In genomic region chr1:198201956-198202784, GRCh38 we compare ENCODE assay signal across 9 cellular contexts. TPM values are rescaled to one million over a fixed set of nuclear protein-coding genes. Genes with fewer than 3 reads are reported as not detected.
DNase-seq lines count a peak whose midpoint lies in the region; ATAC-seq and TF ChIP-seq lines count a peak whose summit lies in the region.
"Had no signal": no experiment of that assay in that cellular context is flagged by ENCODE, and none has a peak within 500 bp of the region (broad histone marks: within the 10 kb centered on the region; RNA-seq: fewer than 3 reads in every experiment).

No MANE protein-coding gene starts in this region.

- H3K36me3 Mint-ChIP-seq in activated naive CD4-positive, alpha-beta T cell treated with anti-CD3 and anti-CD28 coated beads, Interleukin-2, amount 50 U/mL, for 24 hours = peaks cover 8% of the 10 kb centered on the region
- peaks cover 5% of the 10 kb centered on the region for H3K36me3 Mint-ChIP-seq in activated naive CD4-positive, alpha-beta T cell treated with anti-CD3 and anti-CD28 coated beads, Interleukin-2, amount 10 ng/mL, durations not matched to agents 7 days and 5 days
- H3K36me3 Mint-ChIP-seq in activated T-cell treated with anti-CD3 and anti-CD28 coated beads, Interleukin-2, amount 50 U/mL, for 72 hours (ENCODE audit: insufficient read depth in 2 of 2) = peaks cover 0 to 2% of the 10 kb centered on the region in 2 donors
- peaks cover 6 to 16% of the 10 kb centered on the region in 2 donors for H3K36me3 Mint-ChIP-seq in stimulated activated naive B cell treated with anti-CD40 and anti-IgM and Interleukin-4, amounts not matched to agents 10 μg/mL and 1 μg/mL and 100 μg/mL, for 72 hours

- H3K27me3 ChIP-seq in BE2C (no peaks in the 10 kb centered on the region), colonic mucosa (no peaks in the 10 kb centered on the region)

- peak overlapping the region; percentile 63 for H3K4me3 Mint-ChIP-seq in activated naive CD4-positive, alpha-beta T cell treated with anti-CD3 and anti-CD28 coated beads, Interleukin-2, amount 50 U/mL, for 24 hours
- H3K4me3 Mint-ChIP-seq in activated naive CD4-positive, alpha-beta T cell treated with anti-CD3 and anti-CD28 coated beads, Interleukin-2, amount 10 ng/mL, durations not matched to agents 7 days and 5 days = no peak overlapping the region
- H3K4me3 Mint-ChIP-seq in activated T-cell treated with anti-CD3 and anti-CD28 coated beads, Interleukin-2, amount 50 U/mL, for 72 hours = peak overlapping the region; percentile 80 to 81
- H3K4me3 Mint-ChIP-seq in stimulated activated naive B cell treated with anti-CD40 and anti-IgM and Interleukin-4, amounts not matched to agents 10 μg/mL and 1 μg/mL and 100 μg/mL, for 72 hours = peak overlapping the region in 1 of 2 donors; percentile 50

- peak overlapping the region; percentile 88 for H3K27ac Mint-ChIP-seq in activated naive CD4-positive, alpha-beta T cell treated with anti-CD3 and anti-CD28 coated beads, Interleukin-2, amount 50 U/mL, for 24 hours
- no peak overlapping the region for H3K27ac Mint-ChIP-seq in activated naive CD4-positive, alpha-beta T cell treated with anti-CD3 and anti-CD28 coated beads, Interleukin-2, amount 10 ng/mL, durations not matched to agents 7 days and 5 days
- peak overlapping the region; percentile 52 for H3K27ac Mint-ChIP-seq in activated T-cell treated with anti-CD3 and anti-CD28 coated beads, Interleukin-2, amount 50 U/mL, for 72 hours
- H3K27ac Mint-ChIP-seq in stimulated activated naive B cell treated with anti-CD40 and anti-IgM and Interleukin-4, amounts not matched to agents 10 μg/mL and 1 μg/mL and 100 μg/mL, for 72 hours = peak overlapping the region; percentile 49

- DNase-seq in activated naive CD4-positive, alpha-beta T cell treated with anti-CD3 and anti-CD28 coated beads, Interleukin-2, amount 10 ng/mL, durations not matched to agents 7 days and 5 days = no peak
- DNase-seq in activated T-cell treated with anti-CD3 and anti-CD28 coated beads, Interleukin-2, amount 50 U/mL, for 72 hours = peak; percentile 52 to 65
- DNase-seq in stimulated activated naive B cell treated with anti-CD40 and anti-IgM and Interleukin-4, amounts not matched to agents 10 μg/mL and 1 μg/mL and 100 μg/mL, for 72 hours = no peak
- DNase-seq in NCI-H2171 (lab: John Stamatoyannopoulos, UW) = no peak
- no peak for DNase-seq in BE2C
- no peak for DNase-seq in colonic mucosa
- DNase-seq: glutamatergic neuron had no signal

- intact Hi-C loops in colonic mucosa (cut with DNase I) = no loop called here

- peaks cover 85% of the 10 kb centered on the region for H3K4me1 Mint-ChIP-seq in activated naive CD4-positive, alpha-beta T cell treated with anti-CD3 and anti-CD28 coated beads, Interleukin-2, amount 50 U/mL, for 24 hours
- H3K4me1 Mint-ChIP-seq in activated naive CD4-positive, alpha-beta T cell treated with anti-CD3 and anti-CD28 coated beads, Interleukin-2, amount 10 ng/mL, durations not matched to agents 7 days and 5 days = peaks cover 23% of the 10 kb centered on the region
- H3K4me1 Mint-ChIP-seq in activated T-cell treated with anti-CD3 and anti-CD28 coated beads, Interleukin-2, amount 50 U/mL, for 72 hours (ENCODE audit: low read depth) = peaks cover 85% of the 10 kb centered on the region
- peaks cover 27 to 77% of the 10 kb centered on the region in 2 donors for H3K4me1 Mint-ChIP-seq in stimulated activated naive B cell treated with anti-CD40 and anti-IgM and Interleukin-4, amounts not matched to agents 10 μg/mL and 1 μg/mL and 100 μg/mL, for 72 hours

- peaks cover 4% of the 10 kb centered on the region for H3K9me3 Mint-ChIP-seq in activated naive CD4-positive, alpha-beta T cell treated with anti-CD3 and anti-CD28 coated beads, Interleukin-2, amount 50 U/mL, for 24 hours
- H3K9me3 Mint-ChIP-seq in activated naive CD4-positive, alpha-beta T cell treated with anti-CD3 and anti-CD28 coated beads, Interleukin-2, amount 10 ng/mL, durations not matched to agents 7 days and 5 days = no peaks in the 10 kb centered on the region
- H3K9me3 Mint-ChIP-seq in activated T-cell treated with anti-CD3 and anti-CD28 coated beads, Interleukin-2, amount 50 U/mL, for 72 hours = no peaks in the 10 kb centered on the region
- H3K9me3 Mint-ChIP-seq in stimulated activated naive B cell treated with anti-CD40 and anti-IgM and Interleukin-4, amounts not matched to agents 10 μg/mL and 1 μg/mL and 100 μg/mL, for 72 hours = peaks cover 2 to 5% of the 10 kb centered on the region in 2 donors

- H3K36me3 ChIP-seq in BE2C (no peaks in the 10 kb centered on the region), colonic mucosa (no peaks in the 10 kb centered on the region)

- no peaks in the 10 kb centered on the region for H3K9me3 ChIP-seq in BE2C
- H3K9me3 ChIP-seq in colonic mucosa = no peaks in the 10 kb centered on the region

- H3K4me1 ChIP-seq in BE2C (no peaks in the 10 kb centered on the region), colonic mucosa (no peaks in the 10 kb centered on the region)

- CTCF ChIA-PET in activated naive CD4-positive, alpha-beta T cell treated with anti-CD3 and anti-CD28 coated beads, Interleukin-2, amount 10 ng/mL, durations not matched to agents 7 days and 5 days (lab: Charles Lee) = interaction anchor here (0.7 kb wide), 1 partner anchor 53 kb away, joined by 3 read pairs; no protein-coding TSS in a partner anchor

- TF ChIP-seq CTCF in BE2C (IDR thresholded peaks at IDR 0.05; ENCODE audit: low read depth, low read length) = no peak
- no peak for TF ChIP-seq CTCF in colonic mucosa (IDR thresholded peaks at IDR 0.05)

- H3K9ac ChIP-seq in colonic mucosa (ENCODE audit: low read depth in 2 of 2, low read length in 2 of 2) = no peak overlapping the region

- no peaks in the 10 kb centered on the region for H3K27me3 Mint-ChIP-seq in activated naive CD4-positive, alpha-beta T cell treated with anti-CD3 and anti-CD28 coated beads, Interleukin-2, amount 50 U/mL, for 24 hours
- H3K27me3 Mint-ChIP-seq in activated naive CD4-positive, alpha-beta T cell treated with anti-CD3 and anti-CD28 coated beads, Interleukin-2, amount 10 ng/mL, durations not matched to agents 7 days and 5 days = no peaks in the 10 kb centered on the region
- H3K27me3 Mint-ChIP-seq in activated T-cell treated with anti-CD3 and anti-CD28 coated beads, Interleukin-2, amount 50 U/mL, for 72 hours (ENCODE audit: low read depth) = no peaks in the 10 kb centered on the region
- H3K27me3 Mint-ChIP-seq in stimulated activated naive B cell treated with anti-CD40 and anti-IgM and Interleukin-4, amounts not matched to agents 10 μg/mL and 1 μg/mL and 100 μg/mL, for 72 hours = no peaks in the 10 kb centered on the region

- H3K27ac ChIP-seq in colonic mucosa = no peak overlapping the region

- peak; percentile 71 for ATAC-seq in HG02943 (IDR thresholded peaks at IDR 0.05; ENCODE audit: low read depth, unreplicated experiment)
- peak; percentile 94 to 95 for ATAC-seq in activated T-cell treated with anti-CD3 and anti-CD28 coated beads, Interleukin-2, amount 50 U/mL, for 72 hours (replicated peaks in 1 of 2)
- peak in 1 of 2 donors; percentile 69 for ATAC-seq in stimulated activated naive B cell treated with anti-CD40 and anti-IgM and Interleukin-4, amounts not matched to agents 10 μg/mL and 1 μg/mL and 100 μg/mL, for 72 hours (replicated peaks)

- H3K4me3 ChIP-seq in BE2C (ENCODE audit: low read depth, low read length) (no peak overlapping the region), colonic mucosa (no peak overlapping the region)

RNA-seq across cellular contexts. Expression of gene NEK7, which starts 45.4 kb away (rescaled TPM):
- total RNA-seq in activated T-cell treated with anti-CD3 and anti-CD28 coated beads, Interleukin-2, amount 50 U/mL, for 72 hours = 10 to 100 TPM; 55.9 to 64.9 TPM
- 6.1 TPM for polyA plus RNA-seq in BE2C (2012; ENCODE audit: insufficient read depth, insufficient read length, low read depth)
- 10 to 100 TPM; 45.4 to 64.7 TPM for total RNA-seq in colonic mucosa

Comparison
In these comparisons a context has a peak if more than half of its experiments do, and no peak if none do; other contexts are left out.
1. DNase-seq: peak in activated T-cell treated with anti-CD3 and anti-CD28 coated beads, Interleukin-2, amount 50 U/mL, for 72 hours (2 of 2); none in activated naive CD4-positive, alpha-beta T cell treated with anti-CD3 and anti-CD28 coated beads, Interleukin-2, amount 10 ng/mL, durations not matched to agents 7 days and 5 days (single experiment), stimulated activated naive B cell treated with anti-CD40 and anti-IgM and Interleukin-4, amounts not matched to agents 10 μg/mL and 1 μg/mL and 100 μg/mL, for 72 hours (single experiment), NCI-H2171 (single experiment), BE2C (single experiment) and colonic mucosa (single experiment).